Comparison of ENCODE assay signal across 13 cellular contexts in genomic region chr10:29378106-29378505, GRCh38.
DNase-seq lines count a peak whose midpoint lies in the region; ATAC-seq, FAIRE-seq and TF ChIP-seq lines count a peak whose summit lies in the region.
"Had no signal": no experiment of that assay in that cellular context is flagged by ENCODE, and none has a peak within 500 bp of the region (broad histone marks: within the 10 kb centered on the region; RNA-seq: fewer than 3 reads in every experiment).

No MANE protein-coding gene starts in this region.

- H3K79me1 ChIP-seq in mesenchymal stem cell (replicated peaks; ENCODE audit: low read length, poor library complexity, severe bottlenecking), result no peaks in the 10 kb centered on the region

- H2AK5ac ChIP-seq in mesenchymal stem cell (ENCODE audit: low read length, severe bottlenecking), result peak overlapping the region; percentile 35

- intact Hi-C loops in upper lobe of right lung (cut with DNase I), result no loop called here

- H4K20me1 ChIP-seq in astrocyte (ENCODE audit: insufficient read depth, low read length), result no peaks in the 10 kb centered on the region

- H3K9me3 Mint-ChIP-seq in astrocyte (ENCODE audit: unreplicated experiment), result peaks cover 3% of the 10 kb centered on the region
- H3K9me3 Mint-ChIP-seq in activated naive CD8-positive, alpha-beta T cell treated with anti-CD3 and anti-CD28 coated beads, Interleukin-2, amount 50 U/mL, for 24 hours, result no peaks in the 10 kb centered on the region
- H3K9me3 Mint-ChIP-seq: CD14-positive monocyte; CD8-positive, alpha-beta T cell had no signal

- no peak overlapping the region for H4K91ac ChIP-seq in mesenchymal stem cell (ENCODE audit: low read length)

- no peak overlapping the region for H2BK5ac ChIP-seq in mesenchymal stem cell (ENCODE audit: low read depth, low read length, poor library complexity, severe bottlenecking)

- H3K4me1 Mint-ChIP-seq in astrocyte (ENCODE audit: low read depth, unreplicated experiment), result peaks cover 16% of the 10 kb centered on the region
- peaks cover 6% of the 10 kb centered on the region for H3K4me1 Mint-ChIP-seq in activated naive CD8-positive, alpha-beta T cell treated with anti-CD3 and anti-CD28 coated beads, Interleukin-2, amount 50 U/mL, for 24 hours

- H3K9ac ChIP-seq in astrocyte (ENCODE audit: low read length) (no peak overlapping the region), mesenchymal stem cell (ENCODE audit: low read length) (no peak overlapping the region)

- H3K36me3 ChIP-seq in astrocyte (ENCODE audit: insufficient read depth, low read length), result no peaks in the 10 kb centered on the region
- H3K36me3 ChIP-seq in mesenchymal stem cell (ENCODE audit: control insufficient read depth in 1 of 2, insufficient read depth in 2 of 2, low read depth in 1 of 2, low read length in 2 of 2), result no peaks in the 10 kb centered on the region
- H3K36me3 ChIP-seq in upper lobe of right lung, result no peaks in the 10 kb centered on the region
- H3K36me3 ChIP-seq: HAP-1 had no signal

- no peak overlapping the region for H3K27ac ChIP-seq in astrocyte (ENCODE audit: low read depth, low read length)
- no peak overlapping the region for H3K27ac ChIP-seq in mesenchymal stem cell (ENCODE audit: low read length, poor library complexity, severe bottlenecking)
- no peak overlapping the region for H3K27ac ChIP-seq in upper lobe of right lung

- no peak overlapping the region for H2BK120ac ChIP-seq in mesenchymal stem cell (ENCODE audit: low read depth, low read length)

- FAIRE-seq in G401.6 (lab: Jason Lieb, UNC), result peak; percentile 15
- peak; percentile 17 for FAIRE-seq in astrocyte (lab: Jason Lieb, UNC)
- no peak for FAIRE-seq in D721Med (lab: Jason Lieb, UNC)
- FAIRE-seq: H1 had no signal

- no peaks in the 10 kb centered on the region for H3K79me2 ChIP-seq in astrocyte (ENCODE audit: insufficient read depth, low read length)

- H3K27me3 Mint-ChIP-seq in astrocyte (ENCODE audit: low read depth, unreplicated experiment), result no peaks in the 10 kb centered on the region
- H3K27me3 Mint-ChIP-seq in activated naive CD8-positive, alpha-beta T cell treated with anti-CD3 and anti-CD28 coated beads, Interleukin-2, amount 50 U/mL, for 24 hours, result peaks cover 3% of the 10 kb centered on the region

- H3K4me3 ChIP-seq in astrocyte (ENCODE audit: insufficient read depth, low read depth, low read length), result no peak overlapping the region
- H3K4me3 ChIP-seq in mesenchymal stem cell (ENCODE audit: insufficient read depth in 1 of 2, low read depth in 1 of 2, low read length in 2 of 2), result no peak overlapping the region
- no peak overlapping the region for H3K4me3 ChIP-seq in upper lobe of right lung
- H3K4me3 ChIP-seq: HAP-1 had no signal

- ATAC-seq in upper lobe of right lung, result peak; percentile 27
- no peak for ATAC-seq in activated naive CD8-positive, alpha-beta T cell treated with anti-CD3 and anti-CD28 coated beads, Interleukin-2, amount 50 U/mL, for 24 hours
- ATAC-seq: CD8-positive, alpha-beta T cell had no signal

- no peak overlapping the region for H3K4me3 Mint-ChIP-seq in astrocyte (ENCODE audit: unreplicated experiment)
- H3K4me3 Mint-ChIP-seq in activated naive CD8-positive, alpha-beta T cell treated with anti-CD3 and anti-CD28 coated beads, Interleukin-2, amount 50 U/mL, for 24 hours, result no peak overlapping the region
- H3K4me3 Mint-ChIP-seq: CD14-positive monocyte; CD8-positive, alpha-beta T cell had no signal

- H3K4me2 ChIP-seq in astrocyte (ENCODE audit: low read length) (no peak overlapping the region), mesenchymal stem cell (ENCODE audit: low read length, poor library complexity, severe bottlenecking) (no peak overlapping the region)

- no peak overlapping the region for H2BK12ac ChIP-seq in mesenchymal stem cell (ENCODE audit: low read length in 2 of 2)

- no peak overlapping the region for H3K23ac ChIP-seq in mesenchymal stem cell (ENCODE audit: low read length in 2 of 2)

- no peak overlapping the region for H2BK15ac ChIP-seq in mesenchymal stem cell (ENCODE audit: low read depth, poor library complexity, severe bottlenecking)

- H3K36me3 Mint-ChIP-seq in astrocyte (ENCODE audit: low read depth, unreplicated experiment), result peaks cover under 1% of the 10 kb centered on the region
- H3K36me3 Mint-ChIP-seq in activated naive CD8-positive, alpha-beta T cell treated with anti-CD3 and anti-CD28 coated beads, Interleukin-2, amount 50 U/mL, for 24 hours (ENCODE audit: low read depth), result no peaks in the 10 kb centered on the region
- H3K36me3 Mint-ChIP-seq: CD14-positive monocyte; CD8-positive, alpha-beta T cell had no signal

- no peak overlapping the region for H3K14ac ChIP-seq in mesenchymal stem cell (ENCODE audit: low read length in 2 of 2)

- no peak overlapping the region for H3K27ac Mint-ChIP-seq in astrocyte (ENCODE audit: unreplicated experiment)
- no peak overlapping the region for H3K27ac Mint-ChIP-seq in activated naive CD8-positive, alpha-beta T cell treated with anti-CD3 and anti-CD28 coated beads, Interleukin-2, amount 50 U/mL, for 24 hours
- H3K27ac Mint-ChIP-seq: CD14-positive monocyte; CD8-positive, alpha-beta T cell had no signal

- no peaks in the 10 kb centered on the region for H3K27me3 ChIP-seq in astrocyte (ENCODE audit: insufficient read depth, low read length)
- H3K27me3 ChIP-seq in mesenchymal stem cell (ENCODE audit: control insufficient read depth in 1 of 2, insufficient read depth in 1 of 2, low read length in 2 of 2), result peaks cover 0 to 10% of the 10 kb centered on the region in 2 experiments
- H3K27me3 ChIP-seq in upper lobe of right lung, result no peaks in the 10 kb centered on the region

- H2AFZ ChIP-seq in astrocyte (ENCODE audit: low read depth, low read length) (no peak overlapping the region), mesenchymal stem cell (ENCODE audit: low read depth, low read length) (no peak overlapping the region)

- TF ChIP-seq CTCF in astrocyte (IDR thresholded peaks at IDR 0.05; ENCODE audit: insufficient read depth, low read depth, low read length) (no peak), upper lobe of right lung (IDR thresholded peaks at IDR 0.05) (no peak), D721Med (IDR thresholded peaks at IDR 0.05; ENCODE audit: insufficient read depth, missing control alignments) (no peak)

- H3K18ac ChIP-seq in mesenchymal stem cell (ENCODE audit: low read depth in 1 of 2, low read length in 2 of 2), result no peak overlapping the region

- 89% methylated on average over 7 of the region's 7 CpGs for WGBS in mesenchymal stem cell

- DNase-seq in astrocyte (ENCODE audit: low read depth), result no peak
- DNase-seq in mesenchymal stem cell, result no peak
- DNase-seq in upper lobe of right lung, result no peak
- no peak for DNase-seq in activated naive CD8-positive, alpha-beta T cell treated with anti-CD3 and anti-CD28 coated beads, Interleukin-2, amount 50 U/mL, for 24 hours
- no peak for DNase-seq in NCI-H510A treated with DMSO at 0.1 percent for 48 hours (lab: John Stamatoyannopoulos, UW)
- DNase-seq in D721Med (ENCODE audit: insufficient read length, low spot score), result no peak
- DNase-seq: CD8-positive, alpha-beta T cell; COR-L47; GF-D8 had no signal

- H4K8ac ChIP-seq in mesenchymal stem cell (ENCODE audit: low read length), result no peak overlapping the region

- H3K4me1 ChIP-seq in astrocyte (ENCODE audit: insufficient read depth, low read length) (peaks cover 4% of the 10 kb centered on the region), mesenchymal stem cell (ENCODE audit: control insufficient read depth, insufficient read depth, low read depth, low read length) (peaks cover 8% of the 10 kb centered on the region), upper lobe of right lung (no peaks in the 10 kb centered on the region)
- H3K4me1 ChIP-seq: HAP-1 had no signal

- H3K4ac ChIP-seq in mesenchymal stem cell (ENCODE audit: low read depth in 1 of 2, low read length in 2 of 2), result no peak overlapping the region

- H3K9me3 ChIP-seq in astrocyte (ENCODE audit: insufficient read depth, low read depth, low read length) (no peaks in the 10 kb centered on the region), mesenchymal stem cell (ENCODE audit: control insufficient read depth, low read length) (no peaks in the 10 kb centered on the region), upper lobe of right lung (no peaks in the 10 kb centered on the region)
- H3K9me3 ChIP-seq: HAP-1 had no signal
